ENCODE assay signal across 8 cellular contexts in genomic region chr6:9901376-9901775, GRCh38.
"Had no signal": no experiment of that assay in that cellular context is flagged by ENCODE, and none has a peak within 500 bp of the region (broad histone marks: within the 10 kb centered on the region; RNA-seq: fewer than 3 reads in every experiment).

No MANE protein-coding gene starts in this region.

- H3K4me3 ChIP-seq: GM12878 had no signal

- DNase-seq: GDM1, GF-D8 had no signal

- ATAC-seq: GM12878 had no signal

- FAIRE-seq: G401.6, GM12878, GM12891, GM12892, GM18507, GM19239 had no signal
